In the genomic region with DNA sequence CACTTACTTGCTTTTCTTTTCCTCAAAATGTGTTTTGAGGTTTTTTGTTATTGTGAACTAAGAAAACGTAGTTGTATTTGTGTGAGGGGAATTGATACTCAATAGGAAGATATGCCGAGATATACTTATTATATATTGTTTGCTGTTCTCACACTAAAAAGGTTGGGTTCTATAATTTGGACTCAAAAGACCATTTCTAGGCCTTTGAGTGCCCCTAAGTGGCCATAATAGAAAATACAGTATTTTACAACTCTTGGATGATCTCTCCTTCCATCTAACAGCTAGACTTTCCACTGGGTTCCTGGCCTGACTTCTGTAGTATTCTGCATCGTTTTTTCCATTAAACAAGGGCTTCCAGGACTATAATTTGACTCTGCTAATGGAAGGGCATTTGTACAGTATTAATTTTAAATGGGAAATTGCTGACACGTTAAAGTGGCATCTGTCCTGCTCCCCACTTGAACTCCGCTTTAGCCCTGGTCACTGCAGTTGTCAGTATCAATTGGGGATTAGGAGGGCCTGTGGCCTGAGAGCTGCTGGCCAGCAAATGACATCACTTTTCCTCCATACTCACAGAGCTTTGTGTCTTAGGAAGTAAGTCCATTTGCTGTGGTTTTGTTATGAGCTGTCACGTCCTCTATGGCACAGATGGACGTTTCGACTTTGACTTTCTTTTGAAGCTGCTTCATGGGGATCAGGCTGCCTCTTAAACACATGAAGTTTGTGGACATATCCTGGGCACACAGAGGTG, we compare ENCODE assay signal across 1 cellular context.
TF ChIP-seq lines count a peak whose summit lies in the region.

No MANE protein-coding gene starts in this region.

TF ChIP-seq in GM23338, 12 proteins besides CTCF, POLR2A, EP300 and RAD21 (continued from another document):
- TF ChIP-seq EZH2phosphoT487 (IDR thresholded peaks at IDR 0.05; ENCODE audit: unreplicated experiment): no peak
- no peak for TF ChIP-seq JUNB (IDR thresholded peaks at IDR 0.05; ENCODE audit: unreplicated experiment)
- TF ChIP-seq CREB1 (CRISPR knock-in tag; IDR thresholded peaks at IDR 0.05; ENCODE audit: low read depth): no peak
